In the genomic region with DNA sequence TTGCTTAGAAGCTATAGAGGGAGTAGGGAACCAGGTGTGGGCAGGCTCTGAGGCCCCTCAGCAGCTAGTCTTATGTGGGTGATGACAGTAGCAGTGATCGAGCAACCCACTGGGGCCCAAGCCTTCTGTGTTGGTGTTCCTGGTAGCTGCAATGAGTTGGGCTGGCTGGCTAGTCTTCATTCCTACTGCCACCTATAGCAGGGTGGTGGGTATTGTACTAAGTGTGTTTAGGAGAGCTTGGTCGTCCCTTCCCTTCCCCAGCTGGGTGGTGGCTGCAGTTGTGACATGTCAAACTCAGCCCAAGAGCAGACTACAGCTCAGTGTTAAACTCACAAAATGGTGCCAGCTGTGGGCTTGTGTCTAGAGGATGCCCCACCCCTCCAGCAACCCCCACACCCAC, we compare ENCODE assay signal across 31 cellular contexts.
"Had no signal": no experiment of that assay in that cellular context is flagged by ENCODE, and none has a peak within 500 bp of the region (broad histone marks: within the 10 kb centered on the region; RNA-seq: fewer than 3 reads in every experiment).

No MANE protein-coding gene starts in this region.

- H3K27ac Mint-ChIP-seq: activated CD4-positive, alpha-beta memory T cell treated with anti-CD3 and anti-CD28 coated beads, Interleukin-2, amount 10 ng/mL, durations not matched to agents 7 days and 5 days; activated CD8-positive, alpha-beta memory T cell treated with anti-CD3 and anti-CD28 coated beads, Interleukin-2, amount 10 ng/mL, durations not matched to agents 7 days and 5 days; activated naive CD4-positive, alpha-beta T cell treated with anti-CD3 and anti-CD28 coated beads, Interleukin-2, amount 10 ng/mL, durations not matched to agents 7 days and 5 days; activated naive CD8-positive, alpha-beta T cell; activated naive CD8-positive, alpha-beta T cell treated with anti-CD3 and anti-CD28 coated beads, Interleukin-2, amount 50 U/mL, for 24 hours; brain had no signal

- H3K4me1 Mint-ChIP-seq: activated CD4-positive, alpha-beta memory T cell treated with anti-CD3 and anti-CD28 coated beads, Interleukin-2, amount 10 ng/mL, durations not matched to agents 7 days and 5 days; activated CD8-positive, alpha-beta memory T cell treated with anti-CD3 and anti-CD28 coated beads, Interleukin-2, amount 10 ng/mL, durations not matched to agents 7 days and 5 days; activated naive CD4-positive, alpha-beta T cell treated with anti-CD3 and anti-CD28 coated beads, Interleukin-2, amount 10 ng/mL, durations not matched to agents 7 days and 5 days; activated naive CD8-positive, alpha-beta T cell treated with anti-CD3 and anti-CD28 coated beads, Interleukin-2, amount 50 U/mL, for 24 hours; brain had no signal

- ATAC-seq: activated CD8-positive, alpha-beta memory T cell treated with anti-CD3 and anti-CD28 coated beads, Interleukin-2, amount 10 ng/mL, durations not matched to agents 7 days and 5 days; activated naive CD8-positive, alpha-beta T cell treated with anti-CD3 and anti-CD28 coated beads, Interleukin-2, amount 50 U/mL, for 24 hours; Right ventricle myocardium inferior had no signal

- H3K4me3 Mint-ChIP-seq: activated CD4-positive, alpha-beta memory T cell treated with anti-CD3 and anti-CD28 coated beads, Interleukin-2, amount 10 ng/mL, durations not matched to agents 7 days and 5 days; activated CD8-positive, alpha-beta memory T cell treated with anti-CD3 and anti-CD28 coated beads, Interleukin-2, amount 10 ng/mL, durations not matched to agents 7 days and 5 days; activated naive CD4-positive, alpha-beta T cell treated with anti-CD3 and anti-CD28 coated beads, Interleukin-2, amount 10 ng/mL, durations not matched to agents 7 days and 5 days; activated naive CD8-positive, alpha-beta T cell; activated naive CD8-positive, alpha-beta T cell treated with anti-CD3 and anti-CD28 coated beads, Interleukin-2, amount 50 U/mL, for 24 hours; brain had no signal

- H3K27ac ChIP-seq: PC-9 had no signal

- DNase-seq: activated CD4-positive, alpha-beta memory T cell treated with anti-CD3 and anti-CD28 coated beads, Interleukin-2, amount 10 ng/mL, durations not matched to agents 7 days and 5 days; activated CD4-positive, alpha-beta T cell treated with anti-CD3 and anti-CD28 coated beads for 4 hours; activated CD4-positive, CD25-positive, alpha-beta regulatory T cell treated with anti-CD3 and anti-CD28 coated beads, Interleukin-2, amount 50 U/mL, for 72 hours; activated CD8-positive, alpha-beta memory T cell treated with anti-CD3 and anti-CD28 coated beads for 24 hours; activated CD8-positive, alpha-beta memory T cell treated with anti-CD3 and anti-CD28 coated beads, Interleukin-2, amount 10 ng/mL, durations not matched to agents 7 days and 5 days; activated CD8-positive, alpha-beta memory T cell treated with anti-CD3 and anti-CD28 coated beads, Interleukin-2, amount 50 U/mL, for 48 hours; activated effector memory CD4-positive, alpha-beta T cell treated with Interleukin-2 at 50 U/mL for 16 hours; activated naive CD4-positive, alpha-beta T cell treated with anti-CD3 and anti-CD28 coated beads, Interleukin-2, amount 10 ng/mL, durations not matched to agents 7 days and 5 days; activated naive CD8-positive, alpha-beta T cell treated with anti-CD3 and anti-CD28 coated beads, Interleukin-2, amount 50 U/mL, for 24 hours; activated T-cell treated with anti-CD3 and anti-CD28 coated beads, Interleukin-2, amount 50 U/mL, for 48 hours; anterior cingulate cortex; central memory CD4-positive, alpha-beta T cell; NCI-H1092 treated with DMSO at 0.1 percent for 48 hours; NCI-H1417; NCI-H146; NCI-H187; NCI-H2029 treated with DMSO at 0.1 percent for 48 hours; NCI-H2107; NCI-H2171; NCI-H510A; NCI-H526; NCI-H748 treated with DMSO at 0.1 percent for 48 hours; PC-9; SIG-M5; SW 1271; T-helper 1 cell; T-helper 2 cell; T-helper 9 cell had no signal

- H3K27me3 Mint-ChIP-seq: activated CD4-positive, alpha-beta memory T cell treated with anti-CD3 and anti-CD28 coated beads, Interleukin-2, amount 10 ng/mL, durations not matched to agents 7 days and 5 days; activated CD8-positive, alpha-beta memory T cell treated with anti-CD3 and anti-CD28 coated beads, Interleukin-2, amount 10 ng/mL, durations not matched to agents 7 days and 5 days; activated naive CD4-positive, alpha-beta T cell treated with anti-CD3 and anti-CD28 coated beads, Interleukin-2, amount 10 ng/mL, durations not matched to agents 7 days and 5 days; activated naive CD8-positive, alpha-beta T cell treated with anti-CD3 and anti-CD28 coated beads, Interleukin-2, amount 50 U/mL, for 24 hours; brain had no signal

- H3K36me3 Mint-ChIP-seq: activated CD8-positive, alpha-beta memory T cell treated with anti-CD3 and anti-CD28 coated beads, Interleukin-2, amount 10 ng/mL, durations not matched to agents 7 days and 5 days; activated naive CD4-positive, alpha-beta T cell treated with anti-CD3 and anti-CD28 coated beads, Interleukin-2, amount 10 ng/mL, durations not matched to agents 7 days and 5 days; activated naive CD8-positive, alpha-beta T cell; brain had no signal

- H3K4me3 ChIP-seq: PC-9 had no signal
